Comparison of ENCODE assay signal across 25 cellular contexts in the genomic region with DNA sequence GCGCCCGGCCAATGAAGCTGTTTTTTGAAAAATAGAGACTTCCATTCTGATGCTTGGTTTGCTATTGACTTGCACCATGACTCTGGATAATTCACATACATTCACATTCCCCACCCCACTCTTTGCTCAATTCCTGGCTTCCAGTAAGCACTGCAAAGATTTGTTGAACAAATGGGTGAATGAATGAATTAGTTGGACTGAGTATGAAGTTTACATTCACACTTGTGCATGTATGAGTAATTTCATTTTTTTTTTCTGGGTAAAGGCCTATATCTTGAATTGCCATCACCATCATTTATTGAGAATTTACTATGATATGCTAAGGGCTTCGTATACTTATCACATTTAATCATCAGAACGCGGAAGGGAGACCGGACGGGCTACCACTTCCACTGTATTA. TPM values are rescaled to one million over a fixed set of nuclear protein-coding genes. Genes with fewer than 3 reads are reported as not detected.
DNase-seq lines count a peak whose midpoint lies in the region; ATAC-seq and TF ChIP-seq lines count a peak whose summit lies in the region.
"Had no signal": no experiment of that assay in that cellular context is flagged by ENCODE, and none has a peak within 500 bp of the region (broad histone marks: within the 10 kb centered on the region; RNA-seq: fewer than 3 reads in every experiment).

No MANE protein-coding gene starts in this region.

- no peak for TF ChIP-seq EP300 in esophagus muscularis mucosa (IDR thresholded peaks at IDR 0.05)

- H2AFZ ChIP-seq in MM.1S (ENCODE audit: low read length), result peak overlapping the region; percentile 76

- TF ChIP-seq CTCF in MM.1S (IDR thresholded peaks at IDR 0.05; ENCODE audit: low read length), result no peak
- no peak for TF ChIP-seq CTCF in esophagus muscularis mucosa (IDR thresholded peaks at IDR 0.05)

- H3K27ac ChIP-seq in MM.1S (ENCODE audit: low read length) (peak overlapping the region; percentile 60; the same call in 1 of the 2 replicates), esophagus muscularis mucosa (replicated peaks in 1 of 4) (peak overlapping the region; percentile 81 to 85 (median 83))
- no peak overlapping the region for H3K27ac ChIP-seq in CD4-positive, alpha-beta memory T cell (ENCODE audit: low read depth, low read length)
- H3K27ac ChIP-seq: WERI-Rb-1 had no signal

- no peak for ATAC-seq in activated CD8-positive, alpha-beta memory T cell treated with anti-CD3 and anti-CD28 coated beads, Interleukin-2, amount 10 ng/mL, durations not matched to agents 7 days and 5 days
- ATAC-seq in stimulated activated naive B cell treated with anti-CD40 and anti-IgM and Interleukin-4, amounts not matched to agents 10 μg/mL and 1 μg/mL and 100 μg/mL, for 72 hours (replicated peaks), result no peak

- CTCF ChIA-PET in activated CD8-positive, alpha-beta memory T cell treated with anti-CD3 and anti-CD28 coated beads, Interleukin-2, amount 10 ng/mL, durations not matched to agents 7 days and 5 days (lab: Charles Lee), result interaction anchor here (1.1 to 4.3 kb wide), 18 partner anchors 9 to 608 kb away, joined by 3 to 49 read pairs (median 10); partner anchors contain the start of genes CCDC69 and GM2A
- CTCF ChIA-PET in CD4-positive, alpha-beta memory T cell (lab: Charles Lee; ENCODE audit: partially characterized antibody), result interaction anchor here (0.7 to 7.6 kb wide), 15 partner anchors 13 to 121 kb away, joined by 3 to 159 read pairs (median 16); partner anchors contain the start of genes ANXA6, CCDC69 and GM2A

- H3K9me3 ChIP-seq in MM.1S (replicated peaks; ENCODE audit: insufficient read depth, low read length) (no peaks in the 10 kb centered on the region), esophagus muscularis mucosa (no peaks in the 10 kb centered on the region)
- no peaks in the 10 kb centered on the region for H3K9me3 ChIP-seq in CD4-positive, alpha-beta memory T cell (ENCODE audit: control insufficient read depth in 1 of 2, low read length in 2 of 2)
- H3K9me3 ChIP-seq: colonic mucosa had no signal

- H3K4me3 Mint-ChIP-seq in activated CD8-positive, alpha-beta memory T cell treated with anti-CD3 and anti-CD28 coated beads, Interleukin-2, amount 10 ng/mL, durations not matched to agents 7 days and 5 days, result no peak overlapping the region
- H3K4me3 Mint-ChIP-seq in stimulated activated naive B cell treated with anti-CD40 and anti-IgM and Interleukin-4, amounts not matched to agents 10 μg/mL and 1 μg/mL and 100 μg/mL, for 72 hours, result peak overlapping the region; percentile 76 to 83
- no peak overlapping the region for H3K4me3 Mint-ChIP-seq in CD4-positive, alpha-beta memory T cell
- H3K4me3 Mint-ChIP-seq: brain, endodermal cell, neural crest cell had no signal

- H3K9me2 ChIP-seq in MM.1S (replicated peaks; ENCODE audit: insufficient read depth, low read length), result no peaks in the 10 kb centered on the region

- H3K9ac ChIP-seq in MM.1S (ENCODE audit: low read length), result peak overlapping the region; percentile 41

- H3K4me3 ChIP-seq in MM.1S (ENCODE audit: low read length) (peak overlapping the region; percentile 65), esophagus muscularis mucosa (peak overlapping the region in 3 of 4 donors; percentile 41 to 48 (median 42))
- H3K4me3 ChIP-seq in CD4-positive, alpha-beta memory T cell (ENCODE audit: low read length in 2 of 2), result no peak overlapping the region
- H3K4me3 ChIP-seq: colonic mucosa, skin epidermis had no signal

- H4K20me1 ChIP-seq in MM.1S (ENCODE audit: insufficient read depth, low read length), result no peaks in the 10 kb centered on the region

- intact Hi-C loops in esophagus muscularis mucosa (cut with DNase I), result loop anchor here (2.0 to 5.0 kb wide), 2 partner anchors 70 to 111 kb away; no protein-coding TSS in a partner anchor
- intact Hi-C loops in CD4-positive, alpha-beta memory T cell (cut with micrococcal nuclease), result loop anchor here (2.0 to 5.0 kb wide), 2 partner anchors 35 to 73 kb away; no protein-coding TSS in a partner anchor

- H3K27me3 Mint-ChIP-seq in activated CD8-positive, alpha-beta memory T cell treated with anti-CD3 and anti-CD28 coated beads, Interleukin-2, amount 10 ng/mL, durations not matched to agents 7 days and 5 days, result no peaks in the 10 kb centered on the region
- H3K27me3 Mint-ChIP-seq in stimulated activated naive B cell treated with anti-CD40 and anti-IgM and Interleukin-4, amounts not matched to agents 10 μg/mL and 1 μg/mL and 100 μg/mL, for 72 hours, result no peaks in the 10 kb centered on the region
- no peaks in the 10 kb centered on the region for H3K27me3 Mint-ChIP-seq in CD4-positive, alpha-beta memory T cell

- no peak for TF ChIP-seq POLR2A in esophagus muscularis mucosa (IDR thresholded peaks at IDR 0.05; ENCODE audit: low read depth)

- no peaks in the 10 kb centered on the region for H3K9me3 Mint-ChIP-seq in activated CD8-positive, alpha-beta memory T cell treated with anti-CD3 and anti-CD28 coated beads, Interleukin-2, amount 10 ng/mL, durations not matched to agents 7 days and 5 days (ENCODE audit: low read depth)
- peaks cover 0 to 3% of the 10 kb centered on the region in 2 donors for H3K9me3 Mint-ChIP-seq in stimulated activated naive B cell treated with anti-CD40 and anti-IgM and Interleukin-4, amounts not matched to agents 10 μg/mL and 1 μg/mL and 100 μg/mL, for 72 hours
- H3K9me3 Mint-ChIP-seq in CD4-positive, alpha-beta memory T cell, result no peaks in the 10 kb centered on the region
- H3K9me3 Mint-ChIP-seq: neural crest cell had no signal

- 68% methylated on average over 7 of the region's 7 CpGs for WGBS in esophagus muscularis mucosa

- peak overlapping the region; percentile 73 for H3K27ac Mint-ChIP-seq in activated CD8-positive, alpha-beta memory T cell treated with anti-CD3 and anti-CD28 coated beads, Interleukin-2, amount 10 ng/mL, durations not matched to agents 7 days and 5 days
- peak overlapping the region; percentile 85 for H3K27ac Mint-ChIP-seq in stimulated activated naive B cell treated with anti-CD40 and anti-IgM and Interleukin-4, amounts not matched to agents 10 μg/mL and 1 μg/mL and 100 μg/mL, for 72 hours
- no peak overlapping the region for H3K27ac Mint-ChIP-seq in CD4-positive, alpha-beta memory T cell
- H3K27ac Mint-ChIP-seq: brain, endodermal cell had no signal

- H3K27me3 ChIP-seq in MM.1S (replicated peaks; ENCODE audit: insufficient read depth, low read length) (no peaks in the 10 kb centered on the region), esophagus muscularis mucosa (no peaks in the 10 kb centered on the region)
- no peaks in the 10 kb centered on the region for H3K27me3 ChIP-seq in CD4-positive, alpha-beta memory T cell (ENCODE audit: insufficient read depth, low read length)
- H3K27me3 ChIP-seq: colonic mucosa had no signal

- no peak for DNase-seq in activated CD8-positive, alpha-beta memory T cell treated with anti-CD3 and anti-CD28 coated beads, Interleukin-2, amount 10 ng/mL, durations not matched to agents 7 days and 5 days
- no peak for DNase-seq in activated CD8-positive, alpha-beta memory T cell treated with anti-CD3 and anti-CD28 coated beads for 24 hours
- DNase-seq in MM.1S (no peak), esophagus muscularis mucosa (ENCODE audit: extremely low spot score) (no peak), mesenteric fat pad (ENCODE audit: low spot score) (no peak), medulla oblongata (ENCODE audit: extremely low spot score) (no peak)
- DNase-seq in stimulated activated naive B cell treated with anti-CD40 and anti-IgM and Interleukin-4, amounts not matched to agents 10 μg/mL and 1 μg/mL and 100 μg/mL, for 72 hours, result no peak
- DNase-seq in CD4-positive, alpha-beta memory T cell, result no peak
- DNase-seq: 8988T; activated CD4-positive, alpha-beta T cell treated with anti-CD3 and anti-CD28 coated beads, Interleukin-2, amount 50 U/mL, for 1 hour; AML-193; colonic mucosa; COR-L47; endodermal cell; head of caudate nucleus; midbrain; NCI-H1436; NCI-H2107; NCI-H510A; stimulated activated naive CD4-positive, alpha-beta T cell; trophoblast cell; WERI-Rb-1 had no signal

- H3K36me3 Mint-ChIP-seq in activated CD8-positive, alpha-beta memory T cell treated with anti-CD3 and anti-CD28 coated beads, Interleukin-2, amount 10 ng/mL, durations not matched to agents 7 days and 5 days, result no peaks in the 10 kb centered on the region
- peaks cover 2 to 3% of the 10 kb centered on the region in 2 donors for H3K36me3 Mint-ChIP-seq in stimulated activated naive B cell treated with anti-CD40 and anti-IgM and Interleukin-4, amounts not matched to agents 10 μg/mL and 1 μg/mL and 100 μg/mL, for 72 hours
- no peaks in the 10 kb centered on the region for H3K36me3 Mint-ChIP-seq in CD4-positive, alpha-beta memory T cell
- H3K36me3 Mint-ChIP-seq: brain had no signal

- peak overlapping the region; percentile 92 for H3K4me2 ChIP-seq in MM.1S (ENCODE audit: low read depth, low read length)

- POLR2A ChIA-PET in CD4-positive, alpha-beta memory T cell (lab: Charles Lee; ENCODE audit: partially characterized antibody), result interaction anchor here (0.6 to 2.5 kb wide), 4 partner anchors 13 to 68 kb away, joined by 3 to 16 read pairs (median 10); partner anchors contain the start of gene CCDC69

- H3K79me2 ChIP-seq in MM.1S (ENCODE audit: low read length), result no peaks in the 10 kb centered on the region

- H3K4me1 ChIP-seq in MM.1S (ENCODE audit: low read length), result peaks cover 33% of the 10 kb centered on the region
- H3K4me1 ChIP-seq in esophagus muscularis mucosa, result peaks cover 24 to 51% (median 44%) of the 10 kb centered on the region in 4 donors
- peaks cover 22% of the 10 kb centered on the region for H3K4me1 ChIP-seq in CD4-positive, alpha-beta memory T cell (ENCODE audit: insufficient read depth, low read length)
- H3K4me1 ChIP-seq: colonic mucosa had no signal

- peaks cover 36% of the 10 kb centered on the region for H3F3A ChIP-seq in MM.1S (ENCODE audit: insufficient read depth, low read length)

- H3K4me1 Mint-ChIP-seq in activated CD8-positive, alpha-beta memory T cell treated with anti-CD3 and anti-CD28 coated beads, Interleukin-2, amount 10 ng/mL, durations not matched to agents 7 days and 5 days, result peaks cover 43% of the 10 kb centered on the region
- H3K4me1 Mint-ChIP-seq in stimulated activated naive B cell treated with anti-CD40 and anti-IgM and Interleukin-4, amounts not matched to agents 10 μg/mL and 1 μg/mL and 100 μg/mL, for 72 hours, result peaks cover 57 to 86% of the 10 kb centered on the region in 2 donors
- H3K4me1 Mint-ChIP-seq in CD4-positive, alpha-beta memory T cell, result peaks cover 10 to 17% (median 11%) of the 10 kb centered on the region in 4 donors

- H3K36me3 ChIP-seq in MM.1S (replicated peaks; ENCODE audit: insufficient read depth, low read length) (no peaks in the 10 kb centered on the region), esophagus muscularis mucosa (no peaks in the 10 kb centered on the region)
- H3K36me3 ChIP-seq in CD4-positive, alpha-beta memory T cell (ENCODE audit: insufficient read depth, low read length), result no peaks in the 10 kb centered on the region
- H3K36me3 ChIP-seq: colonic mucosa, WERI-Rb-1 had no signal

RNA-seq across cellular contexts. Expression of gene CCDC69, which starts 13.8 kb away (rescaled TPM):
- total RNA-seq in activated CD8-positive, alpha-beta memory T cell treated with anti-CD3 and anti-CD28 coated beads, Interleukin-2, amount 10 ng/mL, durations not matched to agents 7 days and 5 days, result 10 to 100 TPM; 73.1 to 89.1 TPM
- total RNA-seq in esophagus muscularis mucosa (100 to 1,000 TPM; 217 to 341 (median 285) TPM), mesenteric fat pad (184 TPM)
- total RNA-seq in CD4-positive, alpha-beta memory T cell, result 10 to 100 TPM; 93.5 to 93.9 TPM
- 10 to 100 TPM; 38.9 to 83.0 TPM for polyA plus RNA-seq in CD4-positive, alpha-beta memory T cell

RNA-seq across cellular contexts. Expression of gene GM2A, which starts 15.3 kb away (rescaled TPM):
- total RNA-seq in activated CD8-positive, alpha-beta memory T cell treated with anti-CD3 and anti-CD28 coated beads, Interleukin-2, amount 10 ng/mL, durations not matched to agents 7 days and 5 days, result 10 to 100 TPM; 13.4 to 18.7 TPM
- total RNA-seq in esophagus muscularis mucosa, result 10 to 100 TPM; 28.3 to 32.0 (median 30.1) TPM
- 38.7 TPM for total RNA-seq in mesenteric fat pad
- total RNA-seq in CD4-positive, alpha-beta memory T cell, result 10 to 100 TPM; 20.4 to 23.1 TPM
- 1 to 10 TPM; 4.3 to 5.6 TPM for polyA plus RNA-seq in CD4-positive, alpha-beta memory T cell

Comparison
In these comparisons a context has a peak if more than half of its experiments do, and no peak if none do; other contexts are left out.
1. H3K27ac Mint-ChIP-seq: peak in activated CD8-positive, alpha-beta memory T cell treated with anti-CD3 and anti-CD28 coated beads, Interleukin-2, amount 10 ng/mL, durations not matched to agents 7 days and 5 days (single experiment) and stimulated activated naive B cell treated with anti-CD40 and anti-IgM and Interleukin-4, amounts not matched to agents 10 μg/mL and 1 μg/mL and 100 μg/mL, for 72 hours (single experiment); none in CD4-positive, alpha-beta memory T cell (0 of 7).
2. H3K4me3 Mint-ChIP-seq: peak in stimulated activated naive B cell treated with anti-CD40 and anti-IgM and Interleukin-4, amounts not matched to agents 10 μg/mL and 1 μg/mL and 100 μg/mL, for 72 hours (2 of 2); none in activated CD8-positive, alpha-beta memory T cell treated with anti-CD3 and anti-CD28 coated beads, Interleukin-2, amount 10 ng/mL, durations not matched to agents 7 days and 5 days (single experiment) and CD4-positive, alpha-beta memory T cell (0 of 8).
3. H3K4me3 ChIP-seq: peak in MM.1S (single experiment) and esophagus muscularis mucosa (3 of 4); none in CD4-positive, alpha-beta memory T cell (0 of 2).